ENCODE assay signal across 25 cellular contexts in the genomic region with DNA sequence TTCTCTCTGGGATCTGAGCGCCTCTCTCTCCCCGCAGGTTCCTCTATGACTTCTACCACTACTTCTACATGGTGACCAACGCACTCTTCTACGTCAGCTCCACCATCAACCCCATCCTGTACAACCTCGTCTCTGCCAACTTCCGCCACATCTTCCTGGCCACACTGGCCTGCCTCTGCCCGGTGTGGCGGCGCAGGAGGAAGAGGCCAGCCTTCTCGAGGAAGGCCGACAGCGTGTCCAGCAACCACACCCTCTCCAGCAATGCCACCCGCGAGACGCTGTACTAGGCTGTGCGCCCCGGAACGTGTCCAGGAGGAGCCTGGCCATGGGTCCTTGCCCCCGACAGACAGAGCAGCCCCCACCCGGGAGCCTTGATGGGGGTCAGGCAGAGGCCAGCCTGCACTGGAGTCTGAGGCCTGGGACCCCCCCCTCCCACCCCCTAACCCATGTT. TPM values are rescaled to one million over a fixed set of nuclear protein-coding genes. Genes with fewer than 3 reads are reported as not detected.
A peak's percentile ranks its signal among the peaks of the same experiment; 100 is the strongest.
DNase-seq lines count a peak whose midpoint lies in the region; ATAC-seq and TF ChIP-seq lines count a peak whose summit lies in the region.
"Had no signal": no experiment of that assay in that cellular context is flagged by ENCODE, and none has a peak within 500 bp of the region (broad histone marks: within the 10 kb centered on the region; RNA-seq: fewer than 3 reads in every experiment).

No MANE protein-coding gene starts in this region.

- H3K27ac ChIP-seq in IMR-90 (ENCODE audit: insufficient read depth, low read length) (no peak overlapping the region), spleen (peak overlapping the region in 2 of 8 donors; percentile 38 to 46), body of pancreas (no peak overlapping the region)
- H3K27ac ChIP-seq: C4-2B, stomach, tibial artery had no signal

- TF ChIP-seq CTCF in IMR-90 (conservative IDR thresholded peaks at IDR 0.05; ENCODE audit: low read depth, low read length), result no peak
- no peak for TF ChIP-seq CTCF in mucosa of descending colon (IDR thresholded peaks at IDR 0.05)
- TF ChIP-seq CTCF in spleen (IDR thresholded peaks at IDR 0.05 in 8 of 11, conservative IDR thresholded peaks at IDR 0.05 in 3 of 11), result no peak
- TF ChIP-seq CTCF in body of pancreas (IDR thresholded peaks at IDR 0.05), result no peak

- H4K91ac ChIP-seq in IMR-90 (ENCODE audit: insufficient read depth, low read depth, low read length), result no peak overlapping the region

- TF ChIP-seq POLR2A in IMR-90 (IDR thresholded peaks at IDR 0.05; ENCODE audit: low read depth, low read length) (no peak), spleen (IDR thresholded peaks at IDR 0.05) (no peak), body of pancreas (IDR thresholded peaks at IDR 0.05) (no peak)

- H3K4me1 ChIP-seq in IMR-90 (ENCODE audit: control insufficient read depth, insufficient read depth, low read length) (peaks cover 2% of the 10 kb centered on the region; the same call in 1 of the 2 replicates), mucosa of descending colon (ENCODE audit: low read depth) (peaks cover 5% of the 10 kb centered on the region), spleen (no peaks in the 10 kb centered on the region), body of pancreas (peaks cover 16% of the 10 kb centered on the region)
- H3K4me1 ChIP-seq: breast epithelium, tibial artery had no signal

- no peak overlapping the region for H2BK5ac ChIP-seq in IMR-90 (ENCODE audit: low read depth, low read length, poor library complexity, severe bottlenecking)

- DNase-seq in IMR-90 (no peak), T-helper 17 cell (no peak), mucosa of descending colon (peak in 2 of 3 donors; percentile 19 to 46), spleen (peak; percentile 70), occipital lobe (lab: John Stamatoyannopoulos, UW) (no peak), body of pancreas (no peak)
- DNase-seq: activated CD4-positive, alpha-beta T cell treated with anti-CD3 and anti-CD28 coated beads, Interleukin-2, amount 50 U/mL, for 4 hours; activated naive CD4-positive, alpha-beta T cell; activated T-cell treated with anti-CD3 and anti-CD28 coated beads, Interleukin-2, amount 50 U/mL, for 72 hours; DMS79; effector memory CD4-positive, alpha-beta T cell; erythroblast; GDM1; NCI-H1048; NCI-H1694 treated with DMSO at 0.1 percent for 48 hours; NCI-H2171; NCI-H510A; SHP77 treated with DMSO at 0.1 percent for 48 hours; stimulated activated CD4-positive, alpha-beta T cell treated with anti-CD3 and anti-CD28 coated beads, Interleukin-2, amount 100 ng/mL, for 24 hours; stomach; tibial artery had no signal

- H3K4me3 ChIP-seq in IMR-90 (ENCODE audit: insufficient read depth, low read depth, low read length) (no peak overlapping the region), mucosa of descending colon (no peak overlapping the region), spleen (no peak overlapping the region), body of pancreas (no peak overlapping the region)
- H3K4me3 ChIP-seq: breast epithelium, smooth muscle cell, stomach, tibial artery had no signal

- no peak overlapping the region for H3K4ac ChIP-seq in IMR-90 (ENCODE audit: low read depth, low read length)

- no peak overlapping the region for H4K8ac ChIP-seq in IMR-90 (ENCODE audit: low read depth in 2 of 2, low read length in 2 of 2)

- H2BK120ac ChIP-seq in IMR-90 (ENCODE audit: low read depth, low read length), result no peak overlapping the region

- no TSS peak for BruUV-seq in IMR-90 (replicated peaks; lab: Mats Ljungman, UMichigan)

- no peaks in the 10 kb centered on the region for H3K36me3 Mint-ChIP-seq in T-helper 17 cell (ENCODE audit: low read depth)

- in situ Hi-C loops in IMR-90 (cut with MboI; ENCODE audit: low sequenced_read_pairs), result no loop called here

- dilution Hi-C loops in IMR-90 (cut with HindIII; ENCODE audit: low sequenced_read_pairs, unreplicated experiment), result no loop called here

- H3K9me1 ChIP-seq in IMR-90 (ENCODE audit: insufficient read depth, low read length), result no peaks in the 10 kb centered on the region

- H3K4me3 Mint-ChIP-seq in T-helper 17 cell, result no peak overlapping the region
- H3K4me3 Mint-ChIP-seq: activated T-cell treated with anti-CD3 and anti-CD28 coated beads, Interleukin-2, amount 50 U/mL, for 72 hours had no signal

- ATAC-seq in IMR-90 (ENCODE audit: low read depth) (no peak), T-helper 17 cell (peak; percentile 10), mucosa of descending colon (no peak), body of pancreas (no peak), GM21515 (IDR thresholded peaks at IDR 0.05; ENCODE audit: unreplicated experiment) (no peak)
- ATAC-seq: activated T-cell treated with anti-CD3 and anti-CD28 coated beads, Interleukin-2, amount 50 U/mL, for 72 hours had no signal

- H3K27ac Mint-ChIP-seq in T-helper 17 cell, result no peak overlapping the region
- H3K27ac Mint-ChIP-seq: activated T-cell treated with anti-CD3 and anti-CD28 coated beads, Interleukin-2, amount 50 U/mL, for 72 hours had no signal

- H3K27me3 Mint-ChIP-seq in T-helper 17 cell, result peaks cover 4% of the 10 kb centered on the region

- H3K9ac ChIP-seq in IMR-90 (ENCODE audit: low read depth, low read length), result no peak overlapping the region

- H4K20me1 ChIP-seq in IMR-90 (ENCODE audit: insufficient read depth, low read length), result no peaks in the 10 kb centered on the region

- H3K36me3 ChIP-seq in IMR-90 (ENCODE audit: control insufficient read depth, insufficient read depth, low read length) (no peaks in the 10 kb centered on the region), mucosa of descending colon (ENCODE audit: low read depth) (no peaks in the 10 kb centered on the region), spleen (no peaks in the 10 kb centered on the region), body of pancreas (replicated peaks in 1 of 2; ENCODE audit: insufficient read depth in 1 of 2, low read depth in 2 of 2) (no peaks in the 10 kb centered on the region)
- H3K36me3 ChIP-seq: breast epithelium, stomach, tibial artery had no signal

- H2BK20ac ChIP-seq in IMR-90 (ENCODE audit: low read depth, low read length), result no peak overlapping the region

- H3K56ac ChIP-seq in IMR-90 (ENCODE audit: extremely low read depth, insufficient read depth, low read length), result no peak overlapping the region

- H3K18ac ChIP-seq in IMR-90 (ENCODE audit: low read depth, low read length), result no peak overlapping the region

- H2BK15ac ChIP-seq in IMR-90 (ENCODE audit: low read depth, low read length), result no peak overlapping the region

- TF ChIP-seq RAD21 in IMR-90 (IDR thresholded peaks at IDR 0.05; ENCODE audit: low read length), result no peak

- H3K79me1 ChIP-seq in IMR-90 (ENCODE audit: low read depth in 1 of 2, low read length in 2 of 2), result no peaks in the 10 kb centered on the region

- H2AK9ac ChIP-seq in IMR-90 (replicated peaks; ENCODE audit: low read depth, low read length, poor library complexity), result no peak overlapping the region

- H3K9me3 ChIP-seq in IMR-90 (ENCODE audit: control insufficient read depth, insufficient read depth, low read length), result peaks cover 2% of the 10 kb centered on the region; the same call in 1 of the 2 replicates
- no peaks in the 10 kb centered on the region for H3K9me3 ChIP-seq in T-helper 17 cell (ENCODE audit: control insufficient read depth, low read length, poor library complexity, severe bottlenecking)
- no peaks in the 10 kb centered on the region for H3K9me3 ChIP-seq in mucosa of descending colon
- no peaks in the 10 kb centered on the region for H3K9me3 ChIP-seq in spleen
- H3K9me3 ChIP-seq in body of pancreas, result no peaks in the 10 kb centered on the region
- H3K9me3 ChIP-seq: breast epithelium, stomach had no signal

- no peak overlapping the region for H3K4me2 ChIP-seq in IMR-90 (ENCODE audit: low read depth, low read length)
- H3K4me2 ChIP-seq: smooth muscle cell had no signal

- no peak overlapping the region for H2AK5ac ChIP-seq in IMR-90 (ENCODE audit: low read depth, low read length)

- peaks cover 2% of the 10 kb centered on the region for H3K4me1 Mint-ChIP-seq in T-helper 17 cell

- H2AFZ ChIP-seq in IMR-90 (replicated peaks; ENCODE audit: low read length, poor library complexity), result peak overlapping the region; percentile 43

- CTCF ChIA-PET in IMR-90 (lab: Yijun Ruan, JAX), result no interaction called here

- intact Hi-C loops in IMR-90 (cut with micrococcal nuclease), result no loop called here
- intact Hi-C loops in mucosa of descending colon (cut with DNase I, micrococcal nuclease), result no loop called here
- intact Hi-C loops in spleen (cut with DNase I; ENCODE audit: low total_unique reads), result no loop called here
- intact Hi-C loops in body of pancreas (cut with DNase I), result no loop called here

- POLR2A ChIA-PET in IMR-90 (lab: Charles Lee; ENCODE audit: unreplicated experiment), result no interaction called here

- 100% methylated on average over 4 of the region's 20 CpGs; no CpG with 5 or more reads in 1 of the 2 experiments for WGBS in IMR-90 (ENCODE audit: extremely low coverage in 2 of 2, insufficient read length in 1 of 2), 2 experiments
- WGBS in spleen, 5 donors, result 70 to 88% (median 73%) methylated on average over 19 to 20 of the region's 20 CpGs
- WGBS in body of pancreas, 2 donors, result 69 to 92% methylated on average over 12 to 20 of the region's 20 CpGs

- no peak overlapping the region for H3K14ac ChIP-seq in IMR-90 (replicated peaks; ENCODE audit: low read depth, low read length)

- no peak overlapping the region for H3K23ac ChIP-seq in IMR-90 (ENCODE audit: low read depth, low read length)

- no peak overlapping the region for H4K5ac ChIP-seq in IMR-90 (ENCODE audit: low read depth, low read length)

- H3K27me3 ChIP-seq in IMR-90 (ENCODE audit: control insufficient read depth, insufficient read depth, low read length) (peaks cover 5% of the 10 kb centered on the region; the same call in 1 of the 2 replicates), spleen (replicated peaks in 1 of 7) (peaks cover 0 to 71% (median 10%) of the 10 kb centered on the region in 7 donors), body of pancreas (no peaks in the 10 kb centered on the region)

RNA-seq across cellular contexts. Expression of gene MRGBP, which starts 36.3 kb away (rescaled TPM):
- total RNA-seq in IMR-90 (2012; rRNA removed) (18.3 and 21.9 TPM in 2 replicates), T-helper 17 cell (1 to 10 TPM; 6.5 to 6.8 TPM), mucosa of descending colon (10 to 100 TPM in 1 of 3 donors, 1 to 10 TPM in 2; 7.1 to 11.0 (median 8.3) TPM), spleen (10 to 100 TPM in 4 of 7 donors, 1 to 10 TPM in 3; 8.5 to 15.7 (median 12.0) TPM), occipital lobe (20.1 TPM), body of pancreas (10 to 100 TPM in 1 of 2 donors, 1 to 10 TPM in 1; 7.0 to 10.2 TPM)
- polyA plus RNA-seq in IMR-90 (2012; rRNA removed) (15.5 and 17.7 TPM in 2 replicates), spleen (10 to 100 TPM; 10.6 to 13.1 (median 12.6) TPM)
- polyA plus RNA-seq in IMR-90 (2012; cell fraction: cytosol; rRNA removed), result 14.9 and 16.0 TPM in 2 replicates
- 21.4 and 23.1 TPM in 2 replicates for polyA plus RNA-seq in IMR-90 (2012; cell fraction: nucleus; rRNA removed; ENCODE audit: low replicate concordance)

RNA-seq across cellular contexts. Expression of gene OGFR, which starts 44.6 kb away (rescaled TPM):
- 22.4 and 26.9 TPM in 2 replicates for total RNA-seq in IMR-90 (2012; rRNA removed)
- 30.1 and 38.2 TPM in 2 replicates for polyA plus RNA-seq in IMR-90 (2012; rRNA removed)
- 45.5 and 52.1 TPM in 2 replicates for polyA plus RNA-seq in IMR-90 (2012; cell fraction: cytosol; rRNA removed)
- polyA plus RNA-seq in IMR-90 (2012; cell fraction: nucleus; rRNA removed; ENCODE audit: low replicate concordance), result 73.9 and 106 TPM in 2 replicates
- 10 to 100 TPM; 39.4 to 41.3 TPM for total RNA-seq in T-helper 17 cell
- total RNA-seq in mucosa of descending colon, result 10 to 100 TPM; 39.3 to 63.1 (median 48.5) TPM
- 10 to 100 TPM; 69.8 to 91.0 (median 78.2) TPM for total RNA-seq in spleen
- polyA plus RNA-seq in spleen, result 100 to 1,000 TPM in 1 of 3 donors, 10 to 100 TPM in 2; 46.0 to 127 (median 66.9) TPM
- 21.5 TPM for total RNA-seq in occipital lobe
- total RNA-seq in body of pancreas, result 10 to 100 TPM; 46.4 to 47.8 TPM

RNA-seq across cellular contexts. Expression of gene NTSR1, which starts 51.4 kb away (rescaled TPM):
- total RNA-seq in IMR-90 (2012; rRNA removed) (0.54 and 0.56 TPM in 2 replicates), T-helper 17 cell (under 1 TPM in 1 of 2 donors, not detected in 1; 0.10 TPM), mucosa of descending colon (10 to 100 TPM in 1 of 3 donors, under 1 TPM in 1, not detected in 1; 0.31 to 22.1 TPM), spleen (1 to 10 TPM in 3 of 7 donors, under 1 TPM in 4; 0.51 to 5.7 (median 0.92) TPM), occipital lobe (6.7 TPM), body of pancreas (not detected)
- polyA plus RNA-seq in IMR-90 (2012; rRNA removed) (1.8 and 2.3 TPM in 2 replicates), spleen (under 1 TPM; 0.14 to 0.30 (median 0.26) TPM)
- polyA plus RNA-seq in IMR-90 (2012; cell fraction: cytosol; rRNA removed), result 1.1 and 1.9 TPM in 2 replicates
- polyA plus RNA-seq in IMR-90 (2012; cell fraction: nucleus; rRNA removed; ENCODE audit: low replicate concordance), result 1.2 and 2.9 TPM in 2 replicates
- total RNA-seq: activated T-cell treated with anti-CD3 and anti-CD28 coated beads, Interleukin-2, amount 50 U/mL, for 72 hours had no signal
- polyA plus RNA-seq: smooth muscle cell had no signal

RNA-seq across cellular contexts. Expression of gene COL9A3, which starts 56.8 kb away (rescaled TPM):
- total RNA-seq in IMR-90 (2012; rRNA removed), result 0.28 and 0.36 TPM in 2 replicates
- 1.4 TPM in 2 replicates for polyA plus RNA-seq in IMR-90 (2012; rRNA removed)
- polyA plus RNA-seq in IMR-90 (2012; cell fraction: cytosol; rRNA removed), result 2.3 and 2.9 TPM in 2 replicates
- 11.3 and 14.6 TPM in 2 replicates for polyA plus RNA-seq in IMR-90 (2012; cell fraction: nucleus; rRNA removed; ENCODE audit: low replicate concordance)
- not detected for total RNA-seq in T-helper 17 cell
- 10 to 100 TPM in 1 of 3 donors, 1 to 10 TPM in 1, under 1 TPM in 1; 0.70 to 12.4 (median 2.3) TPM for total RNA-seq in mucosa of descending colon
- 10 to 100 TPM in 3 of 7 donors, 1 to 10 TPM in 4; 1.2 to 16.7 (median 6.8) TPM for total RNA-seq in spleen
- polyA plus RNA-seq in spleen, result 10 to 100 TPM; 10.9 to 14.7 (median 13.1) TPM
- 37.1 TPM for total RNA-seq in occipital lobe
- total RNA-seq in body of pancreas, result 10 to 100 TPM; 25.2 to 69.5 TPM

Comparison
In these comparisons a context has a peak if more than half of its experiments do, and no peak if none do; other contexts are left out.
1. DNase-seq: peak in mucosa of descending colon (2 of 3) and spleen (single experiment); none in IMR-90 (single experiment), T-helper 17 cell (0 of 3), occipital lobe (single experiment) and body of pancreas (0 of 4).